ENCODE assay signal across 19 cellular contexts in genomic region chr2:143615617-143616016, GRCh38.
"Had no signal": no experiment of that assay in that cellular context is flagged by ENCODE, and none has a peak within 500 bp of the region (broad histone marks: within the 10 kb centered on the region; RNA-seq: fewer than 3 reads in every experiment).

No MANE protein-coding gene starts in this region.

- H3K4me3 ChIP-seq: lung, psoas muscle, testis, upper lobe of right lung had no signal

- H3K27ac ChIP-seq: psoas muscle, testis, upper lobe of right lung had no signal

- H3K27me3 Mint-ChIP-seq: activated CD4-positive, alpha-beta T cell treated with anti-CD3 and anti-CD28 coated beads, Interleukin-2, amount 10 ng/mL, durations not matched to agents 24 days and 14 days had no signal

- ATAC-seq: left colon; natural killer cell; psoas muscle; sciatic nerve; SK-N-SH treated with all-trans-retinoic acid at 6 μM for 48 hours; stimulated activated naive CD8-positive, alpha-beta T cell treated with anti-CD3 and anti-CD28 coated beads, Interleukin-15, Interleukin-2, amounts not matched to agents 100 U/mL and 50 U/mL, for 24 hours; upper lobe of right lung had no signal

- H3K36me3 ChIP-seq: upper lobe of right lung had no signal

- H3K4me3 Mint-ChIP-seq: activated CD4-positive, alpha-beta T cell treated with anti-CD3 and anti-CD28 coated beads, Interleukin-2, amount 10 ng/mL, durations not matched to agents 24 days and 14 days; natural killer cell had no signal

- H3K9me3 ChIP-seq: psoas muscle, testis, upper lobe of right lung had no signal

- H3K4me1 ChIP-seq: psoas muscle, testis, upper lobe of right lung had no signal

- H3K9me3 Mint-ChIP-seq: activated T-helper 2 cell treated with anti-CD3 and anti-CD28 coated beads, Interferon-gamma antibody, Interleukin-2, Interleukin-4, amounts not matched to agents 10 μg/mL and 5 μg/mL and 100 μg/mL, durations not matched to agents 14 hours and 24 hours and 36 hours; natural killer cell had no signal

- DNase-seq: activated CD4-positive, alpha-beta T cell treated with anti-CD3 and anti-CD28 coated beads, Interleukin-2, amount 10 ng/mL, durations not matched to agents 24 days and 14 days; activated CD8-positive, alpha-beta memory T cell treated with anti-CD3 and anti-CD28 coated beads for 24 hours; activated T-cell treated with anti-CD3 and anti-CD28 coated beads for 4 hours; caudate nucleus; effector memory CD4-positive, alpha-beta T cell; left colon; natural killer cell; occipital lobe; psoas muscle; stimulated activated CD4-positive, alpha-beta T cell treated with anti-CD3 and anti-CD28 coated beads, Interleukin-12 subunit alpha, Interleukin-12 subunit beta, amount 100 ng/mL, for 4 hours; stimulated activated CD4-positive, alpha-beta T cell treated with anti-CD3 and anti-CD28 coated beads, Interleukin-2, amount 100 ng/mL, for 48 hours; stimulated activated CD8-positive, alpha-beta memory T cell treated with anti-CD3 and anti-CD28 coated beads, Interleukin-4, amount 100 ng/mL, for 48 hours; stimulated activated naive CD8-positive, alpha-beta T cell treated with anti-CD3 and anti-CD28 coated beads, Interleukin-15, Interleukin-2, amounts not matched to agents 100 U/mL and 50 U/mL, for 24 hours; testis; upper lobe of right lung had no signal

- H3K27ac Mint-ChIP-seq: activated CD4-positive, alpha-beta T cell treated with anti-CD3 and anti-CD28 coated beads, Interleukin-2, amount 10 ng/mL, durations not matched to agents 24 days and 14 days; activated T-helper 2 cell treated with anti-CD3 and anti-CD28 coated beads, Interferon-gamma antibody, Interleukin-2, Interleukin-4, amounts not matched to agents 10 μg/mL and 5 μg/mL and 100 μg/mL, durations not matched to agents 14 hours and 24 hours and 36 hours; natural killer cell had no signal

- H3K27me3 ChIP-seq: testis, upper lobe of right lung had no signal

- H3K36me3 Mint-ChIP-seq: natural killer cell had no signal
